ENCODE assay signal across 28 cellular contexts in the genomic region with DNA sequence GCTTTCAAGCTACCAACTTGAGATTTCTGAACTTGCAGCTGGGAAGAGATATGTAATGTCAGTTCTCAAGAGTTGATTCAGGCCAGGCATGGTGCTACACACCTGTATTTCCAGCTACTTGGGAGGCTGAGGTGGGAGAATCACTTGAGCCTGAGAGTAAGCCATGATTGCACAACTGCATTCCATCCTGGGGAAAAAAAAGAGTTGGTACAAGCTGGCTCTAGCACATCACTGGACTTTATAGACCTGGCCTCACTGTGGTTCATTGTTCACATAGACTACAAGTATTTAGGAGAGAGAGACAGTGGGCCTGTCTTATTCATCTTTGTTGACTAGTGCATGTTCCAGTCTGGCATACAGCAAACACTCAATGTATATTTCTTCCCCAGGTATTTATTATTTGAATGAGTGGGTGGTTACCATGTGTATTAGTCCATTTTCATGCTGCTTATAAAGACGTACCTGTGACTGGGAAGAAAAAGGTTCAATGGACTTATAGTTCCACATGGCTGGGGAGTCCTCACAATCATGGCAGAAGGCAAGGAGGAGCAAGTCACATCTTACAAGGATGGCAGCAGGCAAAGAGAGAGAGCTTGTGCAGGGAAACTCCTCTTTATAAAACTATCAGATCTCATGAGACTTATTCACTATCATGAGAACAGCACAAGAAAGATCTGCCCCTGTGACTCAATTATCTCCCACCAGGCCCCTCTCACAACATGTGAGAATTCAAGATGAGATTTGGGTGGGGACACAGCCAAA.
"Had no signal": no experiment of that assay in that cellular context is flagged by ENCODE, and none has a peak within 500 bp of the region (broad histone marks: within the 10 kb centered on the region; RNA-seq: fewer than 3 reads in every experiment).

No MANE protein-coding gene starts in this region.

- H3K4me1 ChIP-seq: body of pancreas, neural progenitor cell, suprapubic skin had no signal

- H3K27me3 Mint-ChIP-seq: activated naive CD8-positive, alpha-beta T cell had no signal

- ATAC-seq: activated T-cell treated with anti-CD3 and anti-CD28 coated beads, Interleukin-2, amount 50 U/mL, for 72 hours; body of pancreas; natural killer cell; upper lobe of right lung had no signal

- H3K9ac ChIP-seq: neural progenitor cell had no signal

- H3K4me1 Mint-ChIP-seq: neural progenitor cell had no signal

- H3K27ac Mint-ChIP-seq: activated naive CD8-positive, alpha-beta T cell; activated T-cell treated with anti-CD3 and anti-CD28 coated beads, Interleukin-2, amount 50 U/mL, for 72 hours; natural killer cell; neural progenitor cell had no signal

- DNase-seq: activated CD4-positive, CD25-positive, alpha-beta regulatory T cell treated with anti-CD3 and anti-CD28 coated beads, Interleukin-2, amount 50 U/mL, for 72 hours; activated effector memory CD4-positive, alpha-beta T cell treated with Interleukin-2 at 50 U/mL for 16 hours; activated naive CD4-positive, alpha-beta T cell treated with Interleukin-2 at 50 U/mL for 16 hours; activated T-cell treated with anti-CD3 and anti-CD28 coated beads for 4 hours; activated T-cell treated with anti-CD3 and anti-CD28 coated beads, Interleukin-2, amount 50 U/mL, for 72 hours; aorta; body of pancreas; cerebellar nuclear complex; dorsolateral prefrontal cortex; effector memory CD4-positive, alpha-beta T cell; esophagus squamous epithelium; islet precursor cell; midbrain; natural killer cell; stimulated activated CD4-positive, alpha-beta T cell treated with anti-CD3 and anti-CD28 coated beads, Interleukin-15, amount 100 ng/mL, for 24 hours; stimulated activated CD4-positive, alpha-beta T cell treated with anti-CD3 and anti-CD28 coated beads, Interleukin-2, amount 100 ng/mL, for 24 hours; stimulated activated naive CD4-positive, alpha-beta T cell; T-helper 2 cell; tibial artery; upper lobe of right lung had no signal

- H3K27me3 ChIP-seq: body of pancreas, cardiac muscle cell, dorsolateral prefrontal cortex, esophagus squamous epithelium, neural progenitor cell, right atrium auricular region, suprapubic skin, tibial artery, upper lobe of right lung had no signal

- FAIRE-seq: endothelial cell of umbilical vein, frontal cortex had no signal

- H3K27ac ChIP-seq: body of pancreas, cardiac muscle cell, coronary artery, esophagus squamous epithelium, neural progenitor cell, right atrium auricular region, suprapubic skin, tibial artery, upper lobe of right lung had no signal

- H3K9me3 ChIP-seq: tibial artery, upper lobe of right lung had no signal

- H3K4me2 ChIP-seq: neural progenitor cell had no signal

- H3K4me3 ChIP-seq: body of pancreas, cardiac muscle cell, coronary artery, dorsolateral prefrontal cortex, esophagus squamous epithelium, neural progenitor cell, right atrium auricular region, suprapubic skin, tibial artery, upper lobe of right lung had no signal

- H3K36me3 ChIP-seq: cardiac muscle cell, esophagus squamous epithelium, neural progenitor cell, right atrium auricular region, suprapubic skin, tibial artery, upper lobe of right lung had no signal

- H3K4me3 Mint-ChIP-seq: activated naive CD8-positive, alpha-beta T cell; activated T-cell treated with anti-CD3 and anti-CD28 coated beads, Interleukin-2, amount 50 U/mL, for 72 hours; natural killer cell; neural progenitor cell had no signal

- H2AFZ ChIP-seq: neural progenitor cell had no signal
